In genomic region chr5:17316973-17317459, GRCh38 we compare ENCODE assay signal across 8 cellular contexts.
A peak's percentile ranks its signal among the peaks of the same experiment; 100 is the strongest.
DNase-seq lines count a peak whose midpoint lies in the region; ATAC-seq lines count a peak whose summit lies in the region.

No MANE protein-coding gene starts in this region.

- no peaks in the 10 kb centered on the region for H3K9me3 ChIP-seq in Karpas-422 (ENCODE audit: low read length)

- POLR2A ChIA-PET in activated CD4-positive, alpha-beta T cell treated with anti-CD3 and anti-CD28 coated beads for 36 hours (lab: Charles Lee), result no interaction called here

- H3K4me2 ChIP-seq in Karpas-422 (ENCODE audit: low read depth, low read length, poor library complexity, severe bottlenecking), result peak overlapping the region; percentile 68

- H2AFZ ChIP-seq in Karpas-422 (ENCODE audit: low read length), result no peak overlapping the region; the same call in 1 of the 2 replicates

- CTCF ChIA-PET in activated CD4-positive, alpha-beta T cell treated with anti-CD3 and anti-CD28 coated beads for 36 hours (lab: Charles Lee), result interaction anchor here (0.7 kb wide), 1 partner anchor 569 kb away, joined by 3 read pairs; no protein-coding TSS in a partner anchor

- H3K4me1 Mint-ChIP-seq in activated CD4-positive, alpha-beta T cell treated with anti-CD3 and anti-CD28 coated beads for 36 hours, result no peaks in the 10 kb centered on the region

- H3K27me3 ChIP-seq in Karpas-422 (ENCODE audit: low read length), result no peaks in the 10 kb centered on the region

- no peak overlapping the region for H3K27ac Mint-ChIP-seq in activated CD4-positive, alpha-beta T cell treated with anti-CD3 and anti-CD28 coated beads for 36 hours

- peaks cover 53% of the 10 kb centered on the region for H3K4me1 ChIP-seq in Karpas-422 (ENCODE audit: low read length)

- H3K9me3 Mint-ChIP-seq in activated CD4-positive, alpha-beta T cell treated with anti-CD3 and anti-CD28 coated beads for 36 hours (ENCODE audit: low read depth), result no peaks in the 10 kb centered on the region

- H3K9me2 ChIP-seq in Karpas-422 (replicated peaks; ENCODE audit: insufficient read depth, low read length), result no peaks in the 10 kb centered on the region

- peak overlapping the region; percentile 97 for H3K27ac ChIP-seq in Karpas-422 (ENCODE audit: low read length)

- H3K36me3 ChIP-seq in Karpas-422 (ENCODE audit: insufficient read depth, low read length), result no peaks in the 10 kb centered on the region

- DNase-seq in GM03348 (ENCODE audit: low spot score) (peak; percentile 42), Karpas-422 (peak; percentile 92), fibroblast of gingiva (ENCODE audit: low read depth) (peak; percentile 98), cerebellar cortex (ENCODE audit: low spot score) (no peak), SW 1271 (lab: John Stamatoyannopoulos, UW) (no peak), DMS114 treated with DMSO at 0.1 percent for 48 hours (lab: John Stamatoyannopoulos, UW; ENCODE audit: unreplicated experiment) (no peak)
- no peak for DNase-seq in activated CD4-positive, alpha-beta T cell treated with anti-CD3 and anti-CD28 coated beads for 36 hours

- peak overlapping the region; percentile 65 for H3K9ac ChIP-seq in Karpas-422 (ENCODE audit: low read length)

- no peaks in the 10 kb centered on the region for H3K36me3 Mint-ChIP-seq in activated CD4-positive, alpha-beta T cell treated with anti-CD3 and anti-CD28 coated beads for 36 hours (ENCODE audit: low read depth)

- H3K79me2 ChIP-seq in Karpas-422 (ENCODE audit: low read length), result no peaks in the 10 kb centered on the region

- H3K27me3 Mint-ChIP-seq in activated CD4-positive, alpha-beta T cell treated with anti-CD3 and anti-CD28 coated beads for 36 hours, result no peaks in the 10 kb centered on the region

- H3K4me3 Mint-ChIP-seq in activated CD4-positive, alpha-beta T cell treated with anti-CD3 and anti-CD28 coated beads for 36 hours, result no peak overlapping the region

- no peaks in the 10 kb centered on the region for H4K20me1 ChIP-seq in Karpas-422 (ENCODE audit: insufficient read depth, low read depth, low read length)

- intact Hi-C loops in activated CD4-positive, alpha-beta T cell treated with anti-CD3 and anti-CD28 coated beads for 36 hours (cut with DNase I, micrococcal nuclease), result no loop called here

- peak overlapping the region; percentile 60 for H3K4me3 ChIP-seq in Karpas-422 (ENCODE audit: low read length)

- ATAC-seq in GM21717 (IDR thresholded peaks at IDR 0.05; ENCODE audit: unreplicated experiment), result peak; percentile 75
- ATAC-seq in activated CD4-positive, alpha-beta T cell treated with anti-CD3 and anti-CD28 coated beads for 36 hours, result no peak

Comparison
In these comparisons a context has a peak if more than half of its experiments do, and no peak if none do; other contexts are left out.
1. DNase-seq: peak in GM03348 (single experiment), Karpas-422 (single experiment) and fibroblast of gingiva (single experiment); none in cerebellar cortex (single experiment), SW 1271 (0 of 2), activated CD4-positive, alpha-beta T cell treated with anti-CD3 and anti-CD28 coated beads for 36 hours (single experiment) and DMS114 treated with DMSO at 0.1 percent for 48 hours (single experiment).